Comparison of ENCODE assay signal across 18 cellular contexts in genomic region chrX:118631586-118631985, GRCh38.
A peak's percentile ranks its signal among the peaks of the same experiment; 100 is the strongest.
DNase-seq lines count a peak whose midpoint lies in the region; ATAC-seq, FAIRE-seq and TF ChIP-seq lines count a peak whose summit lies in the region.
"Had no signal": no experiment of that assay in that cellular context is flagged by ENCODE, and none has a peak within 500 bp of the region (broad histone marks: within the 10 kb centered on the region; RNA-seq: fewer than 3 reads in every experiment).

No MANE protein-coding gene starts in this region.

- no peak overlapping the region for H3K27ac Mint-ChIP-seq in endothelial cell (ENCODE audit: unreplicated experiment)
- H3K27ac Mint-ChIP-seq: endodermal cell had no signal

- H3K9me3 Mint-ChIP-seq in endothelial cell (ENCODE audit: unreplicated experiment) = no peaks in the 10 kb centered on the region

- H3K36me3 ChIP-seq in spleen = peaks cover 0 to 93% (median 6%) of the 10 kb centered on the region in 6 donors
- H3K36me3 ChIP-seq in uterus = no peaks in the 10 kb centered on the region
- H3K36me3 ChIP-seq: suprapubic skin had no signal

- intact Hi-C loops in spleen (cut with DNase I; ENCODE audit: low total_unique reads) (loop anchor here (10.0 kb wide), 1 partner anchor 173 kb away; no protein-coding TSS in a partner anchor), Right ventricle myocardium superior (cut with DNase I) (no loop called here), uterus (cut with DNase I; ENCODE audit: low total_unique reads) (no loop called here)

- H3K27me3 Mint-ChIP-seq in endothelial cell (ENCODE audit: unreplicated experiment) = no peaks in the 10 kb centered on the region

- DNase-seq in GM19239 (ENCODE audit: insufficient read length, low spot score) = no peak
- DNase-seq in NOMO-1 treated with dmso at 0.1 percent for 144 hours (lab: John Stamatoyannopoulos, UW; ENCODE audit: unreplicated experiment) = peak; percentile 65
- no peak for DNase-seq in spleen
- DNase-seq in Right ventricle myocardium superior = no peak
- no peak for DNase-seq in GM03348 (ENCODE audit: low spot score)
- no peak for DNase-seq in endothelial cell (ENCODE audit: low spot score)
- DNase-seq in uterus = no peak
- DNase-seq: activated CD4-positive, alpha-beta T cell treated with anti-CD3 and anti-CD28 coated beads for 1 hour; endodermal cell; foreskin melanocyte; NCI-H2081 treated with DMSO at 0.1 percent for 48 hours; SK-N-SH; small intestine had no signal

- no peaks in the 10 kb centered on the region for H3K4me1 Mint-ChIP-seq in endothelial cell (ENCODE audit: unreplicated experiment)
- H3K4me1 Mint-ChIP-seq: endodermal cell had no signal

- no peaks in the 10 kb centered on the region for H3K9me3 ChIP-seq in spleen
- no peaks in the 10 kb centered on the region for H3K9me3 ChIP-seq in uterus
- H3K9me3 ChIP-seq: SK-N-SH, suprapubic skin had no signal

- no peak overlapping the region for H3K4me3 Mint-ChIP-seq in endothelial cell (ENCODE audit: unreplicated experiment)
- H3K4me3 Mint-ChIP-seq: endodermal cell had no signal

- TF ChIP-seq POLR2A in spleen (IDR thresholded peaks at IDR 0.05) (no peak), uterus (IDR thresholded peaks at IDR 0.05) (no peak)

- ATAC-seq in HG03066 (IDR thresholded peaks at IDR 0.05; ENCODE audit: low read depth, unreplicated experiment) (peak; percentile 74), Right ventricle myocardium superior (ENCODE audit: poor library complexity) (no peak)

- no peak for TF ChIP-seq CTCF in spleen (IDR thresholded peaks at IDR 0.05 in 8 of 11, conservative IDR thresholded peaks at IDR 0.05 in 3 of 11)
- TF ChIP-seq CTCF in endothelial cell (IDR thresholded peaks at IDR 0.05; ENCODE audit: unreplicated experiment) = no peak
- TF ChIP-seq CTCF in uterus (IDR thresholded peaks at IDR 0.05) = no peak

- H3K36me3 Mint-ChIP-seq in endothelial cell (ENCODE audit: low read depth, unreplicated experiment) = no peaks in the 10 kb centered on the region

- H3K27me3 ChIP-seq in spleen (replicated peaks in 1 of 7) (no peaks in the 10 kb centered on the region), uterus (peaks cover 0 to 8% of the 10 kb centered on the region in 2 donors)
- H3K27me3 ChIP-seq: suprapubic skin had no signal

- FAIRE-seq in GM19239 (lab: Jason Lieb, UNC) = peak; percentile 95
- FAIRE-seq: H54, islet of Langerhans had no signal

- H3K4me3 ChIP-seq in spleen (no peak overlapping the region), uterus (no peak overlapping the region)
- H3K4me3 ChIP-seq: suprapubic skin had no signal

- peaks cover 0 to 17% (median 2%) of the 10 kb centered on the region in 6 donors for H3K4me1 ChIP-seq in spleen
- H3K4me1 ChIP-seq in uterus = no peaks in the 10 kb centered on the region
- H3K4me1 ChIP-seq: suprapubic skin had no signal

- H3K27ac ChIP-seq in spleen (peak overlapping the region in 6 of 8 donors; percentile 37 to 75 (median 58)), uterus (no peak overlapping the region)
- H3K27ac ChIP-seq: KMS-11, suprapubic skin had no signal

- WGBS in spleen, 5 donors = 13 to 70% (median 40%) methylated on average over 1 of the region's 1 CpG

Comparison
In these comparisons a context has a peak if more than half of its experiments do, and no peak if none do; other contexts are left out.
1. H3K27ac ChIP-seq: peak in spleen (6 of 8); none in uterus (0 of 2).